Comparison of ENCODE assay signal across 1 cellular context in the genomic region with DNA sequence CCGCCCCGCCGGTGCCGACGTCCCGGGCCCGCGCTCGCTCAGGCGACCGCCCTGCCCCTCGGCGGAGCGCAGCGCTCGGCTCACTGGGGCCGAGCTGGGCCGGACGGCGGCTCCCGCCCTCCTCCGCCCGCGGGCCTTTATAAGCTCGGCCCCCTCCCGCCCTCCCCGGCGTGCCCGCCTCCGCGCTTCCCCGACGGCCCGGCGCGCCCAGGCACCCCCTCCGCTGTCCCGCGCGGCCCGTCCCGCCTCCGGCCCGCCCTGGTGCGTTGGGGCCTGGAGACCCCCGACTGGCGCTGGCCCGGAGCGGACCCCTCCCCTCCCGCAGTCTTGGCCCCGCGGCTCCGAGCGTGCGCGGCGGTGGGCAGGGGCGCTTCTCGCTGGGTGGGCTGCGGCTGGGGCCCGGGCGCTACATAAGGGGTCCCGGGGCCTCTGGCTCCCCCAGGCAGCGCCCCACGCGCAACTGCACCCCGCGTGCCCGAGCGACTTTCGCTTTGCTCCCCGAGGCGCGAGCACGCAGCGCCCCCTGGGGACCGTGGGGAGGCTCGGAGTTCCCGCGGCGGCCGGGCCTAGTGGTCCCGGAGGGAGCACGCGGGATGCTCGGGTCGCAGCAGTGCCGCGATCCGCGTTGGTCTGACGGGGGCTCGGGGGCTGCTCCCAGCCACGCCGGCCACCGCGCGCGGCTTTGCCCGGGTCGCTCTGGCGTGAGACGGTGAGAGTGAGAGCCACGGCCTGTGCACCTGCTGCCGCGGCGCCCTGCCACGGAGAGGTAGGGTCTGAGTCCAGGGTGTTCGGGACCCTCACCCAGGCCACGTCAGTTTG.
TF ChIP-seq lines count a peak whose summit lies in the region.

A gene with protein sequence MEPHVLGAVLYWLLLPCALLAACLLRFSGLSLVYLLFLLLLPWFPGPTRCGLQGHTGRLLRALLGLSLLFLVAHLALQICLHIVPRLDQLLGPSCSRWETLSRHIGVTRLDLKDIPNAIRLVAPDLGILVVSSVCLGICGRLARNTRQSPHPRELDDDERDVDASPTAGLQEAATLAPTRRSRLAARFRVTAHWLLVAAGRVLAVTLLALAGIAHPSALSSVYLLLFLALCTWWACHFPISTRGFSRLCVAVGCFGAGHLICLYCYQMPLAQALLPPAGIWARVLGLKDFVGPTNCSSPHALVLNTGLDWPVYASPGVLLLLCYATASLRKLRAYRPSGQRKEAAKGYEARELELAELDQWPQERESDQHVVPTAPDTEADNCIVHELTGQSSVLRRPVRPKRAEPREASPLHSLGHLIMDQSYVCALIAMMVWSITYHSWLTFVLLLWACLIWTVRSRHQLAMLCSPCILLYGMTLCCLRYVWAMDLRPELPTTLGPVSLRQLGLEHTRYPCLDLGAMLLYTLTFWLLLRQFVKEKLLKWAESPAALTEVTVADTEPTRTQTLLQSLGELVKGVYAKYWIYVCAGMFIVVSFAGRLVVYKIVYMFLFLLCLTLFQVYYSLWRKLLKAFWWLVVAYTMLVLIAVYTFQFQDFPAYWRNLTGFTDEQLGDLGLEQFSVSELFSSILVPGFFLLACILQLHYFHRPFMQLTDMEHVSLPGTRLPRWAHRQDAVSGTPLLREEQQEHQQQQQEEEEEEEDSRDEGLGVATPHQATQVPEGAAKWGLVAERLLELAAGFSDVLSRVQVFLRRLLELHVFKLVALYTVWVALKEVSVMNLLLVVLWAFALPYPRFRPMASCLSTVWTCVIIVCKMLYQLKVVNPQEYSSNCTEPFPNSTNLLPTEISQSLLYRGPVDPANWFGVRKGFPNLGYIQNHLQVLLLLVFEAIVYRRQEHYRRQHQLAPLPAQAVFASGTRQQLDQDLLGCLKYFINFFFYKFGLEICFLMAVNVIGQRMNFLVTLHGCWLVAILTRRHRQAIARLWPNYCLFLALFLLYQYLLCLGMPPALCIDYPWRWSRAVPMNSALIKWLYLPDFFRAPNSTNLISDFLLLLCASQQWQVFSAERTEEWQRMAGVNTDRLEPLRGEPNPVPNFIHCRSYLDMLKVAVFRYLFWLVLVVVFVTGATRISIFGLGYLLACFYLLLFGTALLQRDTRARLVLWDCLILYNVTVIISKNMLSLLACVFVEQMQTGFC (N-terminal part only) (minus strand): TSS at position 115 of the 819 bp plus-strand sequence. CDS start 256 bp downstream, outside the sequence.

TF ChIP-seq in K562, 482 proteins besides CTCF, POLR2A, EP300 and RAD21 (continued from another document and continues in another):
- TF ChIP-seq ZNF124 (CRISPR knock-in tag; IDR thresholded peaks at IDR 0.05) = peak; percentile 95
- peak; percentile 10; the same call in 1 of the 2 replicates for TF ChIP-seq TCF3 (CRISPR knock-in tag; IDR thresholded peaks at IDR 0.05)
- no peak for TF ChIP-seq RFX7 (CRISPR knock-in tag; IDR thresholded peaks at IDR 0.05)
- TF ChIP-seq RB1 (IDR thresholded peaks at IDR 0.05; ENCODE audit: low read depth) = peak; percentile 99
- TF ChIP-seq, protein P1, sequence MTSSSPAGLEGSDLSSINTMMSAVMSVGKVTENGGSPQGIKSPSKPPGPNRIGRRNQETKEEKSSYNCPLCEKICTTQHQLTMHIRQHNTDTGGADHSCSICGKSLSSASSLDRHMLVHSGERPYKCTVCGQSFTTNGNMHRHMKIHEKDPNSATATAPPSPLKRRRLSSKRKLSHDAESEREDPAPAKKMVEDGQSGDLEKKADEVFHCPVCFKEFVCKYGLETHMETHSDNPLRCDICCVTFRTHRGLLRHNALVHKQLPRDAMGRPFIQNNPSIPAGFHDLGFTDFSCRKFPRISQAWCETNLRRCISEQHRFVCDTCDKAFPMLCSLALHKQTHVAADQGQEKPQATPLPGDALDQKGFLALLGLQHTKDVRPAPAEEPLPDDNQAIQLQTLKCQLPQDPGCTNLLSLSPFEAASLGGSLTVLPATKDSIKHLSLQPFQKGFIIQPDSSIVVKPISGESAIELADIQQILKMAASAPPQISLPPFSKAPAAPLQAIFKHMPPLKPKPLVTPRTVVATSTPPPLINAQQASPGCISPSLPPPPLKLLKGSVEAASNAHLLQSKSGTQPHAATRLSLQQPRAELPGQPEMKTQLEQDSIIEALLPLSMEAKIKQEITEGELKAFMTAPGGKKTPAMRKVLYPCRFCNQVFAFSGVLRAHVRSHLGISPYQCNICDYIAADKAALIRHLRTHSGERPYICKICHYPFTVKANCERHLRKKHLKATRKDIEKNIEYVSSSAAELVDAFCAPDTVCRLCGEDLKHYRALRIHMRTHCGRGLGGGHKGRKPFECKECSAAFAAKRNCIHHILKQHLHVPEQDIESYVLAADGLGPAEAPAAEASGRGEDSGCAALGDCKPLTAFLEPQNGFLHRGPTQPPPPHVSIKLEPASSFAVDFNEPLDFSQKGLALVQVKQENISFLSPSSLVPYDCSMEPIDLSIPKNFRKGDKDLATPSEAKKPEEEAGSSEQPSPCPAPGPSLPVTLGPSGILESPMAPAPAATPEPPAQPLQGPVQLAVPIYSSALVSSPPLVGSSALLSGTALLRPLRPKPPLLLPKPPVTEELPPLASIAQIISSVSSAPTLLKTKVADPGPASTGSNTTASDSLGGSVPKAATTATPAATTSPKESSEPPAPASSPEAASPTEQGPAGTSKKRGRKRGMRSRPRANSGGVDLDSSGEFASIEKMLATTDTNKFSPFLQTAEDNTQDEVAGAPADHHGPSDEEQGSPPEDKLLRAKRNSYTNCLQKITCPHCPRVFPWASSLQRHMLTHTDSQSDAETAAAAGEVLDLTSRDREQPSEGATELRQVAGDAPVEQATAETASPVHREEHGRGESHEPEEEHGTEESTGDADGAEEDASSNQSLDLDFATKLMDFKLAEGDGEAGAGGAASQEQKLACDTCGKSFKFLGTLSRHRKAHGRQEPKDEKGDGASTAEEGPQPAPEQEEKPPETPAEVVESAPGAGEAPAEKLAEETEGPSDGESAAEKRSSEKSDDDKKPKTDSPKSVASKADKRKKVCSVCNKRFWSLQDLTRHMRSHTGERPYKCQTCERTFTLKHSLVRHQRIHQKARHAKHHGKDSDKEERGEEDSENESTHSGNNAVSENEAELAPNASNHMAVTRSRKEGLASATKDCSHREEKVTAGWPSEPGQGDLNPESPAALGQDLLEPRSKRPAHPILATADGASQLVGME (CRISPR knock-in tag; IDR thresholded peaks at IDR 0.05) = peak; percentile 65; the same call in 1 of the 2 replicates
- TF ChIP-seq, protein P2, sequence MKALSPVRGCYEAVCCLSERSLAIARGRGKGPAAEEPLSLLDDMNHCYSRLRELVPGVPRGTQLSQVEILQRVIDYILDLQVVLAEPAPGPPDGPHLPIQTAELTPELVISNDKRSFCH (CRISPR knock-in tag; IDR thresholded peaks at IDR 0.05) = no peak
- TF ChIP-seq, protein P2 (tag; IDR thresholded peaks at IDR 0.05) = peak; percentile 45; the same call in 1 of the 2 replicates
- TF ChIP-seq FOS (IDR thresholded peaks at IDR 0.05; ENCODE audit: extremely low read depth, insufficient read length) = no peak
- TF ChIP-seq NR2C1 (IDR thresholded peaks at IDR 0.05) = no peak
- TF ChIP-seq NR2C1 (tag; IDR thresholded peaks at IDR 0.05) = no peak
- TF ChIP-seq ZBTB1 (CRISPR knock-in tag; IDR thresholded peaks at IDR 0.05; ENCODE audit: borderline replicate concordance, low read depth) = peak; percentile 79; the same call in 1 of the 2 replicates
- TF ChIP-seq PHF20 (IDR thresholded peaks at IDR 0.05; ENCODE audit: partially characterized antibody) = peak; percentile 57
- TF ChIP-seq ZNF143 (CRISPR knock-in tag; IDR thresholded peaks at IDR 0.05) = peak; percentile 48; the same call in 1 of the 2 replicates
- TF ChIP-seq TAF9B (IDR thresholded peaks at IDR 0.05; ENCODE audit: partially characterized antibody) = no peak
- TF ChIP-seq, protein P3, sequence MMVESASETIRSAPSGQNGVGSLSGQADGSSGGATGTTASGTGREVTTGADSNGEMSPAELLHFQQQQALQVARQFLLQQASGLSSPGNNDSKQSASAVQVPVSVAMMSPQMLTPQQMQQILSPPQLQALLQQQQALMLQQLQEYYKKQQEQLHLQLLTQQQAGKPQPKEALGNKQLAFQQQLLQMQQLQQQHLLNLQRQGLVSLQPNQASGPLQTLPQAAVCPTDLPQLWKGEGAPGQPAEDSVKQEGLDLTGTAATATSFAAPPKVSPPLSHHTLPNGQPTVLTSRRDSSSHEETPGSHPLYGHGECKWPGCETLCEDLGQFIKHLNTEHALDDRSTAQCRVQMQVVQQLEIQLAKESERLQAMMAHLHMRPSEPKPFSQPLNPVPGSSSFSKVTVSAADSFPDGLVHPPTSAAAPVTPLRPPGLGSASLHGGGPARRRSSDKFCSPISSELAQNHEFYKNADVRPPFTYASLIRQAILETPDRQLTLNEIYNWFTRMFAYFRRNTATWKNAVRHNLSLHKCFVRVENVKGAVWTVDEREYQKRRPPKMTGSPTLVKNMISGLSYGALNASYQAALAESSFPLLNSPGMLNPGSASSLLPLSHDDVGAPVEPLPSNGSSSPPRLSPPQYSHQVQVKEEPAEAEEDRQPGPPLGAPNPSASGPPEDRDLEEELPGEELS (CRISPR knock-in tag; IDR thresholded peaks at IDR 0.05; ENCODE audit: borderline replicate concordance) = peak; percentile 91; the same call in 1 of the 2 replicates
- no peak for TF ChIP-seq TCF7L2 (IDR thresholded peaks at IDR 0.05; ENCODE audit: low read depth, low read length)
- no peak for TF ChIP-seq POLR3G (IDR thresholded peaks at IDR 0.05; ENCODE audit: extremely low read depth, insufficient read length, insufficient replicate concordance)
- TF ChIP-seq SRF (CRISPR knock-in tag; IDR thresholded peaks at IDR 0.05) = no peak
- no peak for TF ChIP-seq ZNF444 (CRISPR knock-in tag; IDR thresholded peaks at IDR 0.05)
- TF ChIP-seq BRD4 (IDR thresholded peaks at IDR 0.05) = no peak
- TF ChIP-seq CBX5 (IDR thresholded peaks at IDR 0.05; ENCODE audit: borderline replicate concordance, low read depth) = no peak
- no peak for TF ChIP-seq BCOR (IDR thresholded peaks at IDR 0.05)
- no peak for TF ChIP-seq CBX2 (IDR thresholded peaks at IDR 0.05; ENCODE audit: insufficient read depth, low read length, poor library complexity, severe bottlenecking)
- no peak for TF ChIP-seq ZNF57 (CRISPR knock-in tag; IDR thresholded peaks at IDR 0.05)
- 0 out of 2 replicates have a peak, but pooled peaks have one; percentile 21 for TF ChIP-seq ZNF76 (CRISPR knock-in tag; IDR thresholded peaks at IDR 0.05; ENCODE audit: borderline replicate concordance)
- TF ChIP-seq CTBP1 (IDR thresholded peaks at IDR 0.05; ENCODE audit: borderline replicate concordance) = peak; percentile 94
- TF ChIP-seq TBL1XR1 (IDR thresholded peaks at IDR 0.05; ENCODE audit: low read length in 2 of 2) = no peak; a peak in 1 of 4 replicates
- TF ChIP-seq, protein P4, sequence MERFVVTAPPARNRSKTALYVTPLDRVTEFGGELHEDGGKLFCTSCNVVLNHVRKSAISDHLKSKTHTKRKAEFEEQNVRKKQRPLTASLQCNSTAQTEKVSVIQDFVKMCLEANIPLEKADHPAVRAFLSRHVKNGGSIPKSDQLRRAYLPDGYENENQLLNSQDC (CRISPR knock-in tag; IDR thresholded peaks at IDR 0.05) = peak; percentile 61; the same call in 1 of the 2 replicates
- no peak for TF ChIP-seq ZNF274 (IDR thresholded peaks at IDR 0.05; ENCODE audit: borderline replicate concordance, low read depth, low read length)
- TF ChIP-seq, protein P5, sequence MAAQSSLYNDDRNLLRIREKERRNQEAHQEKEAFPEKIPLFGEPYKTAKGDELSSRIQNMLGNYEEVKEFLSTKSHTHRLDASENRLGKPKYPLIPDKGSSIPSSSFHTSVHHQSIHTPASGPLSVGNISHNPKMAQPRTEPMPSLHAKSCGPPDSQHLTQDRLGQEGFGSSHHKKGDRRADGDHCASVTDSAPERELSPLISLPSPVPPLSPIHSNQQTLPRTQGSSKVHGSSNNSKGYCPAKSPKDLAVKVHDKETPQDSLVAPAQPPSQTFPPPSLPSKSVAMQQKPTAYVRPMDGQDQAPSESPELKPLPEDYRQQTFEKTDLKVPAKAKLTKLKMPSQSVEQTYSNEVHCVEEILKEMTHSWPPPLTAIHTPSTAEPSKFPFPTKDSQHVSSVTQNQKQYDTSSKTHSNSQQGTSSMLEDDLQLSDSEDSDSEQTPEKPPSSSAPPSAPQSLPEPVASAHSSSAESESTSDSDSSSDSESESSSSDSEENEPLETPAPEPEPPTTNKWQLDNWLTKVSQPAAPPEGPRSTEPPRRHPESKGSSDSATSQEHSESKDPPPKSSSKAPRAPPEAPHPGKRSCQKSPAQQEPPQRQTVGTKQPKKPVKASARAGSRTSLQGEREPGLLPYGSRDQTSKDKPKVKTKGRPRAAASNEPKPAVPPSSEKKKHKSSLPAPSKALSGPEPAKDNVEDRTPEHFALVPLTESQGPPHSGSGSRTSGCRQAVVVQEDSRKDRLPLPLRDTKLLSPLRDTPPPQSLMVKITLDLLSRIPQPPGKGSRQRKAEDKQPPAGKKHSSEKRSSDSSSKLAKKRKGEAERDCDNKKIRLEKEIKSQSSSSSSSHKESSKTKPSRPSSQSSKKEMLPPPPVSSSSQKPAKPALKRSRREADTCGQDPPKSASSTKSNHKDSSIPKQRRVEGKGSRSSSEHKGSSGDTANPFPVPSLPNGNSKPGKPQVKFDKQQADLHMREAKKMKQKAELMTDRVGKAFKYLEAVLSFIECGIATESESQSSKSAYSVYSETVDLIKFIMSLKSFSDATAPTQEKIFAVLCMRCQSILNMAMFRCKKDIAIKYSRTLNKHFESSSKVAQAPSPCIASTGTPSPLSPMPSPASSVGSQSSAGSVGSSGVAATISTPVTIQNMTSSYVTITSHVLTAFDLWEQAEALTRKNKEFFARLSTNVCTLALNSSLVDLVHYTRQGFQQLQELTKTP (IDR thresholded peaks at IDR 0.05; ENCODE audit: low read depth in 1 of 2, partially characterized antibody in 2 of 2) = no peak
- TF ChIP-seq MBD2 (IDR thresholded peaks at IDR 0.05; ENCODE audit: borderline replicate concordance, low read depth) = no peak
- TF ChIP-seq, protein P6, sequence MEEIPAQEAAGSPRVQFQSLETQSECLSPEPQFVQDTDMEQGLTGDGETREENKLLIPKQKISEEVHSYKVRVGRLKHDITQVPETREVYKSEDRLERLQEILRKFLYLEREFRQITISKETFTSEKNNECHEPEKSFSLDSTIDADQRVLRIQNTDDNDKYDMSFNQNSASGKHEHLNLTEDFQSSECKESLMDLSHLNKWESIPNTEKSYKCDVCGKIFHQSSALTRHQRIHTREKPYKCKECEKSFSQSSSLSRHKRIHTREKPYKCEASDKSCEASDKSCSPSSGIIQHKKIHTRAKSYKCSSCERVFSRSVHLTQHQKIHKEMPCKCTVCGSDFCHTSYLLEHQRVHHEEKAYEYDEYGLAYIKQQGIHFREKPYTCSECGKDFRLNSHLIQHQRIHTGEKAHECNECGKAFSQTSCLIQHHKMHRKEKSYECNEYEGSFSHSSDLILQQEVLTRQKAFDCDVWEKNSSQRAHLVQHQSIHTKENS (CRISPR knock-in tag; IDR thresholded peaks at IDR 0.05) = no peak
- no peak for TF ChIP-seq HMGN3 (IDR thresholded peaks at IDR 0.05; ENCODE audit: borderline replicate concordance, extremely low read depth, insufficient read length, low read depth, low read length)
- TF ChIP-seq ZNF764 (CRISPR knock-in tag; IDR thresholded peaks at IDR 0.05; ENCODE audit: low read depth) = no peak
- TF ChIP-seq, protein P7, sequence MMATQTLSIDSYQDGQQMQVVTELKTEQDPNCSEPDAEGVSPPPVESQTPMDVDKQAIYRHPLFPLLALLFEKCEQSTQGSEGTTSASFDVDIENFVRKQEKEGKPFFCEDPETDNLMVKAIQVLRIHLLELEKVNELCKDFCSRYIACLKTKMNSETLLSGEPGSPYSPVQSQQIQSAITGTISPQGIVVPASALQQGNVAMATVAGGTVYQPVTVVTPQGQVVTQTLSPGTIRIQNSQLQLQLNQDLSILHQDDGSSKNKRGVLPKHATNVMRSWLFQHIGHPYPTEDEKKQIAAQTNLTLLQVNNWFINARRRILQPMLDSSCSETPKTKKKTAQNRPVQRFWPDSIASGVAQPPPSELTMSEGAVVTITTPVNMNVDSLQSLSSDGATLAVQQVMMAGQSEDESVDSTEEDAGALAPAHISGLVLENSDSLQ (IDR thresholded peaks at IDR 0.05) = no peak
- no peak; a peak in 1 of 4 replicates for TF ChIP-seq FOXA3 (CRISPR knock-in tag; conservative IDR thresholded peaks at IDR 0.05 in 1 of 2, IDR thresholded peaks at IDR 0.05 in 1 of 2)
- no peak for TF ChIP-seq SIRT6 (IDR thresholded peaks at IDR 0.05; ENCODE audit: low read depth, low read length)
